ENCODE assay signal across 23 cellular contexts in genomic region chr14:101460521-101460920, GRCh38.
DNase-seq lines count a peak whose midpoint lies in the region; FAIRE-seq and TF ChIP-seq lines count a peak whose summit lies in the region.
"Had no signal": no experiment of that assay in that cellular context is flagged by ENCODE, and none has a peak within 500 bp of the region (broad histone marks: within the 10 kb centered on the region; RNA-seq: fewer than 3 reads in every experiment).

No MANE protein-coding gene starts in this region.

- DNase-seq in activated naive CD4-positive, alpha-beta T cell treated with anti-CD3 and anti-CD28 coated beads, Interleukin-2, amount 50 U/mL, for 16 hours = peak; percentile 2
- DNase-seq in activated naive CD4-positive, alpha-beta T cell treated with anti-CD3 and anti-CD28 coated beads, Interleukin-2, amount 10 ng/mL, durations not matched to agents 7 days and 5 days = no peak
- DNase-seq in endodermal cell (peak; percentile 29), mesothelial cell of epicardium (ENCODE audit: low spot score in 2 of 2, unreplicated experiment in 2 of 2) (peak in 1 of 2 experiments; percentile 34), type B pancreatic cell (ENCODE audit: extremely low spot score, unreplicated experiment) (no peak), HTR-8/SVneo (ENCODE audit: insufficient read length, low spot score) (no peak), kidney glomerular epithelial cell (lab: John Stamatoyannopoulos, UW) (no peak), hepatic stellate cell (ENCODE audit: low spot score) (no peak)
- DNase-seq: 8988T, DMS153, DND-41, Karpas-422, NCI-H1092 treated with DMSO at 0.1 percent for 48 hours, NCI-H1436, NCI-H187, NCI-H526 treated with DMSO at 0.1 percent for 48 hours, PC-9, Right ventricle myocardium superior had no signal

- H3K4me3 ChIP-seq in endodermal cell (ENCODE audit: low read length) = no peak overlapping the region
- H3K4me3 ChIP-seq: PC-9, SJSA1 had no signal

- CTCF ChIA-PET in activated naive CD4-positive, alpha-beta T cell treated with anti-CD3 and anti-CD28 coated beads, Interleukin-2, amount 10 ng/mL, durations not matched to agents 7 days and 5 days (lab: Charles Lee) = no interaction called here

- peaks cover 61% of the 10 kb centered on the region for H3K27me3 ChIP-seq in endodermal cell (ENCODE audit: control insufficient read depth, insufficient read depth, low read length, poor library complexity, severe bottlenecking)
- H3K27me3 ChIP-seq: SJSA1 had no signal

- FAIRE-seq in HTR-8/SVneo (lab: Jason Lieb, UNC) = no peak
- FAIRE-seq: GM12892, H1, HepG2 had no signal

- peaks cover 32% of the 10 kb centered on the region for H3K27me3 Mint-ChIP-seq in activated naive CD4-positive, alpha-beta T cell treated with anti-CD3 and anti-CD28 coated beads, Interleukin-2, amount 10 ng/mL, durations not matched to agents 7 days and 5 days
- H3K27me3 Mint-ChIP-seq in endodermal cell (ENCODE audit: insufficient read depth) = peaks cover 44% of the 10 kb centered on the region
- H3K27me3 Mint-ChIP-seq in mesothelial cell of epicardium (ENCODE audit: low read depth) = peaks cover 38% of the 10 kb centered on the region
- H3K27me3 Mint-ChIP-seq in type B pancreatic cell = peaks cover 46% of the 10 kb centered on the region

- H3K9me3 Mint-ChIP-seq in activated naive CD4-positive, alpha-beta T cell treated with anti-CD3 and anti-CD28 coated beads, Interleukin-2, amount 10 ng/mL, durations not matched to agents 7 days and 5 days = no peaks in the 10 kb centered on the region
- H3K9me3 Mint-ChIP-seq in endodermal cell = no peaks in the 10 kb centered on the region
- H3K9me3 Mint-ChIP-seq in mesothelial cell of epicardium = no peaks in the 10 kb centered on the region
- H3K9me3 Mint-ChIP-seq in type B pancreatic cell = no peaks in the 10 kb centered on the region

- no peak overlapping the region for H3K4me3 Mint-ChIP-seq in activated naive CD4-positive, alpha-beta T cell treated with anti-CD3 and anti-CD28 coated beads, Interleukin-2, amount 10 ng/mL, durations not matched to agents 7 days and 5 days
- H3K4me3 Mint-ChIP-seq in endodermal cell = no peak overlapping the region
- H3K4me3 Mint-ChIP-seq in mesothelial cell of epicardium = peak overlapping the region; percentile 13
- H3K4me3 Mint-ChIP-seq in type B pancreatic cell = peak overlapping the region; percentile 31

- 90 to 96% methylated on average over 6 of the region's 6 CpGs for WGBS in endodermal cell (ENCODE audit: insufficient coverage in 1 of 2, insufficient read length in 1 of 2), 2 experiments

- H3K27ac ChIP-seq in endodermal cell (ENCODE audit: low read depth, low read length) = no peak overlapping the region
- H3K27ac ChIP-seq: HL-60, PC-9, SJSA1 had no signal

- H3K9me3 ChIP-seq in endodermal cell (ENCODE audit: control insufficient read depth, low read length) = no peaks in the 10 kb centered on the region
- H3K9me3 ChIP-seq: SJSA1 had no signal

- no peak for TF ChIP-seq CTCF in endodermal cell (conservative IDR thresholded peaks at IDR 0.05)
- TF ChIP-seq CTCF in mesothelial cell of epicardium (IDR thresholded peaks at IDR 0.05; ENCODE audit: unreplicated experiment) = no peak
- no peak for TF ChIP-seq CTCF in type B pancreatic cell (conservative IDR thresholded peaks at IDR 0.05)

- no peaks in the 10 kb centered on the region for H3K4me1 Mint-ChIP-seq in activated naive CD4-positive, alpha-beta T cell treated with anti-CD3 and anti-CD28 coated beads, Interleukin-2, amount 10 ng/mL, durations not matched to agents 7 days and 5 days
- peaks cover 12% of the 10 kb centered on the region for H3K4me1 Mint-ChIP-seq in endodermal cell
- peaks cover 8% of the 10 kb centered on the region for H3K4me1 Mint-ChIP-seq in mesothelial cell of epicardium
- peaks cover 9% of the 10 kb centered on the region for H3K4me1 Mint-ChIP-seq in type B pancreatic cell (ENCODE audit: unreplicated experiment)

- H3K27ac Mint-ChIP-seq in activated naive CD4-positive, alpha-beta T cell treated with anti-CD3 and anti-CD28 coated beads, Interleukin-2, amount 10 ng/mL, durations not matched to agents 7 days and 5 days = no peak overlapping the region
- no peak overlapping the region for H3K27ac Mint-ChIP-seq in endodermal cell
- H3K27ac Mint-ChIP-seq in mesothelial cell of epicardium = no peak overlapping the region
- no peak overlapping the region for H3K27ac Mint-ChIP-seq in type B pancreatic cell

- H3K4me1 ChIP-seq in endodermal cell (ENCODE audit: control insufficient read depth, insufficient read depth, low read length) = no peaks in the 10 kb centered on the region
- H3K4me1 ChIP-seq: SJSA1 had no signal

- H3K36me3 Mint-ChIP-seq in activated naive CD4-positive, alpha-beta T cell treated with anti-CD3 and anti-CD28 coated beads, Interleukin-2, amount 10 ng/mL, durations not matched to agents 7 days and 5 days = no peaks in the 10 kb centered on the region
- H3K36me3 Mint-ChIP-seq in endodermal cell (ENCODE audit: low read depth) (no peaks in the 10 kb centered on the region), mesothelial cell of epicardium (no peaks in the 10 kb centered on the region), type B pancreatic cell (no peaks in the 10 kb centered on the region)

- H3K36me3 ChIP-seq in endodermal cell (ENCODE audit: control insufficient read depth, insufficient read depth, low read length) = no peaks in the 10 kb centered on the region
- H3K36me3 ChIP-seq: SJSA1 had no signal

- no peak overlapping the region for H3K9ac ChIP-seq in endodermal cell (ENCODE audit: extremely low read depth, low read length, poor library complexity, severe bottlenecking)

Comparison
In these comparisons a context has a peak if more than half of its experiments do, and no peak if none do; other contexts are left out.
1. DNase-seq: peak in activated naive CD4-positive, alpha-beta T cell treated with anti-CD3 and anti-CD28 coated beads, Interleukin-2, amount 50 U/mL, for 16 hours (single experiment) and endodermal cell (single experiment); none in activated naive CD4-positive, alpha-beta T cell treated with anti-CD3 and anti-CD28 coated beads, Interleukin-2, amount 10 ng/mL, durations not matched to agents 7 days and 5 days (single experiment), type B pancreatic cell (single experiment), HTR-8/SVneo (single experiment), kidney glomerular epithelial cell (single experiment) and hepatic stellate cell (single experiment).
2. H3K4me3 Mint-ChIP-seq: peak in mesothelial cell of epicardium (single experiment) and type B pancreatic cell (single experiment); none in activated naive CD4-positive, alpha-beta T cell treated with anti-CD3 and anti-CD28 coated beads, Interleukin-2, amount 10 ng/mL, durations not matched to agents 7 days and 5 days (single experiment) and endodermal cell (single experiment).